ENCODE assay signal across 16 cellular contexts in the genomic region with DNA sequence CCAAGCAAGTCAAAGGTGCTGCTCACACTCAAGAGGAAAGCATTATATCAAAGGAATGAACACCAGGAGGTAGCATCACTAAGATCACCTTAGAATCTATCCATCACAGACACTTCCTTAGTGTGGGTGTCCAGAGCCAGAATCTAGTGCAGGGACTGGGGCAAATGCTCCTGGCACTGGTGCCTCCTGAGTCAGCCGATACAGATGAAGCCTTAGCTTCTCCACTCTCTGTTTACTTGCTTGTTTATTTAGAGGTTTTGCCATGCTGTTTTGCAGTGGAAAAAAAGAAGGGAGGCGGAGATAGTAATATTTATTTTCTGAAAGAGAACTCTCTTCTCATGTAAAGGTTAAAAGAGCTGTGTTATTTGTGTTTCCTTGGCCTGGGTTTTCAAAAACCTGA.
"Had no signal": no experiment of that assay in that cellular context is flagged by ENCODE, and none has a peak within 500 bp of the region (broad histone marks: within the 10 kb centered on the region; RNA-seq: fewer than 3 reads in every experiment).

No MANE protein-coding gene starts in this region.

- H3K4me3 ChIP-seq: mucosa of descending colon had no signal

- H3K9me3 Mint-ChIP-seq: activated CD4-positive, alpha-beta T cell treated with anti-CD3 and anti-CD28 coated beads, Interleukin-2, amount 10 ng/mL, durations not matched to agents 7 days and 5 days; T-helper 1 cell treated with Interleukin-12 subunit alpha and Interleukin-12 subunit beta and Interleukin-4 antibody, amounts not matched to agents 30 μg/mL and 1 μg/mL, for 36 hours had no signal

- H3K36me3 Mint-ChIP-seq: memory B cell, naive B cell had no signal

- H3K27ac Mint-ChIP-seq: activated CD4-positive, alpha-beta T cell treated with anti-CD3 and anti-CD28 coated beads, Interleukin-2, amount 10 ng/mL, durations not matched to agents 7 days and 5 days; endodermal cell; memory B cell; naive B cell; T-helper 1 cell treated with Interleukin-12 subunit alpha and Interleukin-12 subunit beta and Interleukin-4 antibody, amounts not matched to agents 30 μg/mL and 1 μg/mL, for 36 hours had no signal

- H3K4me1 Mint-ChIP-seq: activated CD4-positive, alpha-beta T cell treated with anti-CD3 and anti-CD28 coated beads, Interleukin-2, amount 10 ng/mL, durations not matched to agents 7 days and 5 days; memory B cell; naive B cell had no signal

- H3K27me3 Mint-ChIP-seq: activated CD4-positive, alpha-beta T cell treated with anti-CD3 and anti-CD28 coated beads, Interleukin-2, amount 10 ng/mL, durations not matched to agents 7 days and 5 days had no signal

- H3K9me3 ChIP-seq: mucosa of descending colon, neutrophil had no signal

- H3K4me1 ChIP-seq: parathyroid adenoma had no signal

- H3K79me2 ChIP-seq: parathyroid adenoma had no signal

- H2AFZ ChIP-seq: parathyroid adenoma had no signal

- H3K36me3 ChIP-seq: neutrophil had no signal

- H3K4me3 Mint-ChIP-seq: activated CD4-positive, alpha-beta T cell treated with anti-CD3 and anti-CD28 coated beads, Interleukin-2, amount 10 ng/mL, durations not matched to agents 7 days and 5 days; endodermal cell; memory B cell; naive B cell; T-helper 1 cell treated with Interleukin-12 subunit alpha and Interleukin-12 subunit beta and Interleukin-4 antibody, amounts not matched to agents 30 μg/mL and 1 μg/mL, for 36 hours had no signal

- H3K9ac ChIP-seq: parathyroid adenoma had no signal

- H3K27ac ChIP-seq: neutrophil, parathyroid adenoma had no signal

- H3K27me3 ChIP-seq: neutrophil had no signal

- DNase-seq: activated CD4-positive, alpha-beta T cell treated with anti-CD3 and anti-CD28 coated beads, Interleukin-2, amount 10 ng/mL, durations not matched to agents 7 days and 5 days; activated CD8-positive, alpha-beta memory T cell treated with anti-CD3 and anti-CD28 coated beads, Interleukin-2, amount 50 U/mL, for 4 hours; activated effector memory CD4-positive, alpha-beta T cell treated with Interleukin-2 at 50 U/mL for 16 hours; activated naive CD4-positive, alpha-beta T cell treated with anti-CD3 and anti-CD28 coated beads, Interleukin-2, amount 50 U/mL, for 16 hours; activated T-cell treated with anti-CD3 and anti-CD28 coated beads, Interleukin-2, amount 50 U/mL, for 48 hours; endodermal cell; left ventricle myocardium superior; naive B cell; stimulated activated CD8-positive, alpha-beta memory T cell treated with anti-CD3 and anti-CD28 coated beads, Interleukin-4, amount 100 ng/mL, for 48 hours; stimulated activated naive CD4-positive, alpha-beta T cell; trophoblast cell had no signal
